15 cellular contexts compared by ENCODE assay signal in genomic region chr3:75395601-75396315, GRCh38.
DNase-seq lines count a peak whose midpoint lies in the region; TF ChIP-seq lines count a peak whose summit lies in the region.
"Had no signal": no experiment of that assay in that cellular context is flagged by ENCODE, and none has a peak within 500 bp of the region (broad histone marks: within the 10 kb centered on the region; RNA-seq: fewer than 3 reads in every experiment).

No MANE protein-coding gene starts in this region.

- H4K20me1 ChIP-seq in osteoblast (ENCODE audit: insufficient read depth, low read length), result no peaks in the 10 kb centered on the region

- DNase-seq in H7 (peak; percentile 21), coronary artery (ENCODE audit: low spot score) (no peak), osteoblast (ENCODE audit: insufficient read length, low spot score, missing footprints) (peak; percentile 38), tibial artery (no peak), DMS153 treated with DMSO at 0.1 percent for 48 hours (lab: John Stamatoyannopoulos, UW; ENCODE audit: unreplicated experiment) (no peak), DMS79 treated with DMSO at 0.1 percent for 48 hours (lab: John Stamatoyannopoulos, UW) (no peak), Ammon's horn (ENCODE audit: low spot score) (no peak)
- DNase-seq: activated CD4-positive, alpha-beta T cell treated with anti-CD3 and anti-CD28 coated beads for 48 hours; activated naive CD8-positive, alpha-beta T cell treated with anti-CD3 and anti-CD28 coated beads, Interleukin-2, amount 50 U/mL, for 24 hours; AML-193; IMR-90; midbrain; NK-92 treated with Interleukin-12 subunit alpha and Interleukin-12 subunit beta, amount 100 ng/mL, for 24 hours; Peyer's patch; T-helper 17 cell had no signal

- peak overlapping the region; percentile 15 for H3K4me2 ChIP-seq in osteoblast (ENCODE audit: insufficient read depth, low read length)

- H3K27me3 ChIP-seq in H7 (ENCODE audit: control insufficient read depth, insufficient read depth, low read length) (no peaks in the 10 kb centered on the region), osteoblast (ENCODE audit: insufficient read depth, low read length) (peaks cover 3% of the 10 kb centered on the region), tibial artery (no peaks in the 10 kb centered on the region)
- H3K27me3 ChIP-seq: Peyer's patch had no signal

- H3K79me2 ChIP-seq in osteoblast (ENCODE audit: insufficient read depth, low read length), result no peaks in the 10 kb centered on the region

- H3K9me3 ChIP-seq in osteoblast (ENCODE audit: low read depth, low read length) (no peaks in the 10 kb centered on the region), tibial artery (no peaks in the 10 kb centered on the region)
- H3K9me3 ChIP-seq: Peyer's patch had no signal

- no peak for TF ChIP-seq CTCF in coronary artery (IDR thresholded peaks at IDR 0.05)
- TF ChIP-seq CTCF in osteoblast (IDR thresholded peaks at IDR 0.05; ENCODE audit: extremely low read depth, low read depth, low read length), result no peak
- no peak for TF ChIP-seq CTCF in tibial artery (IDR thresholded peaks at IDR 0.05)

- H3K4me1 ChIP-seq in osteoblast (ENCODE audit: insufficient read depth, low read length) (no peaks in the 10 kb centered on the region), tibial artery (peaks cover 0 to 8% (median 0%) of the 10 kb centered on the region in 4 donors)
- H3K4me1 ChIP-seq: Peyer's patch had no signal

- H2AFZ ChIP-seq in osteoblast (ENCODE audit: low read length), result no peak overlapping the region

- intact Hi-C loops in tibial artery (cut with DNase I; ENCODE audit: low total_unique reads), result no loop called here

- no peak overlapping the region for H3K27ac ChIP-seq in coronary artery
- no peak overlapping the region for H3K27ac ChIP-seq in osteoblast (ENCODE audit: low read depth, low read length)
- no peak overlapping the region for H3K27ac ChIP-seq in tibial artery
- H3K27ac ChIP-seq: Peyer's patch had no signal

- H3K36me3 ChIP-seq in H7 (replicated peaks; ENCODE audit: control insufficient read depth, insufficient read depth, low read length) (no peaks in the 10 kb centered on the region), osteoblast (ENCODE audit: insufficient read depth, low read length) (no peaks in the 10 kb centered on the region), tibial artery (no peaks in the 10 kb centered on the region)
- H3K36me3 ChIP-seq: Peyer's patch had no signal

- H3K4me3 ChIP-seq in H7 (ENCODE audit: insufficient read depth, low read depth, low read length) (no peak overlapping the region), coronary artery (peak overlapping the region; percentile 50), osteoblast (ENCODE audit: insufficient read depth, low read length) (peak overlapping the region; percentile 19), tibial artery (peak overlapping the region; percentile 31 to 40)

Comparison
In these comparisons a context has a peak if more than half of its experiments do, and no peak if none do; other contexts are left out.
1. DNase-seq: peak in H7 (single experiment) and osteoblast (single experiment); none in coronary artery (single experiment), tibial artery (0 of 2), DMS153 treated with DMSO at 0.1 percent for 48 hours (single experiment), DMS79 treated with DMSO at 0.1 percent for 48 hours (single experiment) and Ammon's horn (single experiment).